15 cellular contexts compared by ENCODE assay signal in genomic region chr20:34510575-34510974, GRCh38. TPM values are rescaled to one million over a fixed set of nuclear protein-coding genes. Genes with fewer than 3 reads are reported as not detected.
A peak's percentile ranks its signal among the peaks of the same experiment; 100 is the strongest.
DNase-seq lines count a peak whose midpoint lies in the region; ATAC-seq and TF ChIP-seq lines count a peak whose summit lies in the region.
"Had no signal": no experiment of that assay in that cellular context is flagged by ENCODE, and none has a peak within 500 bp of the region (broad histone marks: within the 10 kb centered on the region; RNA-seq: fewer than 3 reads in every experiment).

No MANE protein-coding gene starts in this region.

- H3K27me3 ChIP-seq in CD4-positive, alpha-beta memory T cell (ENCODE audit: insufficient read depth, low read length), result no peaks in the 10 kb centered on the region

- H3K27ac Mint-ChIP-seq in CD4-positive, alpha-beta memory T cell, result peak overlapping the region in 4 of 7 donors; percentile 42 to 58 (median 50)
- H3K27ac Mint-ChIP-seq in WTC11 (no peak overlapping the region), immature natural killer cell (peak overlapping the region in 5 of 6 donors; percentile 24 to 68 (median 37)), progenitor cell of endocrine pancreas (peak overlapping the region; percentile 93)
- H3K27ac Mint-ChIP-seq in activated CD4-positive, alpha-beta T cell treated with anti-CD3 and anti-CD28 coated beads for 36 hours, result no peak overlapping the region
- H3K27ac Mint-ChIP-seq: B cell had no signal

- TF ChIP-seq CTCF in WTC11 (IDR thresholded peaks at IDR 0.05) (no peak), progenitor cell of endocrine pancreas (IDR thresholded peaks at IDR 0.05; ENCODE audit: unreplicated experiment) (no peak), mucosa of descending colon (IDR thresholded peaks at IDR 0.05) (no peak)

- no peak for DNase-seq in CD4-positive, alpha-beta memory T cell
- DNase-seq in WTC11 (ENCODE audit: low spot score), result no peak
- no peak for DNase-seq in immature natural killer cell
- no peak for DNase-seq in progenitor cell of endocrine pancreas (ENCODE audit: low spot score, unreplicated experiment)
- DNase-seq in mucosa of descending colon, result no peak
- DNase-seq in activated CD4-positive, alpha-beta T cell treated with anti-CD3 and anti-CD28 coated beads for 36 hours, result no peak
- DNase-seq in stimulated activated CD4-positive, alpha-beta T cell treated with anti-CD3 and anti-CD28 coated beads, Interleukin-4, amount 100 ng/mL, for 24 hours, result no peak
- DNase-seq: C1 segment of cervical spinal cord; Caco-2; CD8-positive, alpha-beta memory T cell; DND-41; GF-D8; HCEC 1CT had no signal

- ATAC-seq in WTC11 (no peak), mucosa of descending colon (no peak)
- no peak for ATAC-seq in activated CD4-positive, alpha-beta T cell treated with anti-CD3 and anti-CD28 coated beads for 36 hours

- H3K9me3 ChIP-seq in CD4-positive, alpha-beta memory T cell (ENCODE audit: control insufficient read depth in 1 of 2, low read length in 2 of 2), result no peaks in the 10 kb centered on the region
- H3K9me3 ChIP-seq in mucosa of descending colon, result no peaks in the 10 kb centered on the region
- H3K9me3 ChIP-seq: Caco-2 had no signal

- H3K4me1 ChIP-seq in CD4-positive, alpha-beta memory T cell (ENCODE audit: insufficient read depth, low read length), result peaks cover 14% of the 10 kb centered on the region
- H3K4me1 ChIP-seq in mucosa of descending colon (ENCODE audit: low read depth), result peaks cover 4% of the 10 kb centered on the region

- intact Hi-C loops in CD4-positive, alpha-beta memory T cell (cut with micrococcal nuclease), result no loop called here
- intact Hi-C loops in mucosa of descending colon (cut with DNase I, micrococcal nuclease), result no loop called here
- intact Hi-C loops in activated CD4-positive, alpha-beta T cell treated with anti-CD3 and anti-CD28 coated beads for 36 hours (cut with DNase I, micrococcal nuclease), result no loop called here

- no peak overlapping the region for H3K27ac ChIP-seq in CD4-positive, alpha-beta memory T cell (ENCODE audit: low read depth, low read length)
- H3K27ac ChIP-seq: HL-60 had no signal

- no peaks in the 10 kb centered on the region for H3K9me3 Mint-ChIP-seq in CD4-positive, alpha-beta memory T cell
- H3K9me3 Mint-ChIP-seq in WTC11 (no peaks in the 10 kb centered on the region), immature natural killer cell (no peaks in the 10 kb centered on the region), progenitor cell of endocrine pancreas (ENCODE audit: low read depth) (no peaks in the 10 kb centered on the region)
- H3K9me3 Mint-ChIP-seq in activated CD4-positive, alpha-beta T cell treated with anti-CD3 and anti-CD28 coated beads for 36 hours (ENCODE audit: low read depth), result no peaks in the 10 kb centered on the region
- H3K9me3 Mint-ChIP-seq: CD8-positive, alpha-beta memory T cell had no signal

- POLR2A ChIA-PET in CD4-positive, alpha-beta memory T cell (lab: Charles Lee; ENCODE audit: partially characterized antibody), result no interaction called here
- POLR2A ChIA-PET in WTC11 (lab: Charles Lee), result interaction anchor here (0.5 kb wide), 1 partner anchor 102 kb away, joined by 5 read pairs; no protein-coding TSS in a partner anchor
- POLR2A ChIA-PET in activated CD4-positive, alpha-beta T cell treated with anti-CD3 and anti-CD28 coated beads for 36 hours (lab: Charles Lee), result no interaction called here

- no peak overlapping the region for H3K4me3 ChIP-seq in CD4-positive, alpha-beta memory T cell (ENCODE audit: low read length in 2 of 2)
- H3K4me3 ChIP-seq in mucosa of descending colon, result no peak overlapping the region

- H3K4me3 Mint-ChIP-seq in CD4-positive, alpha-beta memory T cell, result no peak overlapping the region
- H3K4me3 Mint-ChIP-seq in WTC11 (no peak overlapping the region), immature natural killer cell (no peak overlapping the region), progenitor cell of endocrine pancreas (ENCODE audit: low read depth) (no peak overlapping the region)
- no peak overlapping the region for H3K4me3 Mint-ChIP-seq in activated CD4-positive, alpha-beta T cell treated with anti-CD3 and anti-CD28 coated beads for 36 hours
- H3K4me3 Mint-ChIP-seq: B cell; CD8-positive, alpha-beta memory T cell had no signal

- peaks cover 15 to 37% (median 26%) of the 10 kb centered on the region in 4 donors for H3K4me1 Mint-ChIP-seq in CD4-positive, alpha-beta memory T cell
- H3K4me1 Mint-ChIP-seq in WTC11 (peaks cover 11% of the 10 kb centered on the region), immature natural killer cell (peaks cover 16 to 53% of the 10 kb centered on the region in 2 donors), progenitor cell of endocrine pancreas (ENCODE audit: low read depth) (peaks cover 33% of the 10 kb centered on the region)
- peaks cover 13% of the 10 kb centered on the region for H3K4me1 Mint-ChIP-seq in activated CD4-positive, alpha-beta T cell treated with anti-CD3 and anti-CD28 coated beads for 36 hours

- peaks cover 3 to 41% of the 10 kb centered on the region in 2 donors for H3K36me3 Mint-ChIP-seq in CD4-positive, alpha-beta memory T cell
- H3K36me3 Mint-ChIP-seq in WTC11 (peaks cover 11% of the 10 kb centered on the region), immature natural killer cell (peaks cover 4 to 19% (median 11%) of the 10 kb centered on the region in 3 donors), progenitor cell of endocrine pancreas (ENCODE audit: insufficient read depth) (peaks cover 24% of the 10 kb centered on the region)
- H3K36me3 Mint-ChIP-seq in activated CD4-positive, alpha-beta T cell treated with anti-CD3 and anti-CD28 coated beads for 36 hours (ENCODE audit: low read depth), result peaks cover 6% of the 10 kb centered on the region

- CTCF ChIA-PET in CD4-positive, alpha-beta memory T cell (lab: Charles Lee; ENCODE audit: partially characterized antibody), result no interaction called here
- CTCF ChIA-PET in WTC11 (lab: Charles Lee), result interaction anchor here (2.3 kb wide), 1 partner anchor 198 kb away, joined by 8 read pairs; no protein-coding TSS in a partner anchor
- CTCF ChIA-PET in activated CD4-positive, alpha-beta T cell treated with anti-CD3 and anti-CD28 coated beads for 36 hours (lab: Charles Lee), result interaction anchor here (0.7 to 1.0 kb wide), 3 partner anchors 208 to 1066 kb away, joined by 3 to 4 read pairs (median 3); partner anchors contain the start of gene AHCY

- no peaks in the 10 kb centered on the region for H3K27me3 Mint-ChIP-seq in CD4-positive, alpha-beta memory T cell
- H3K27me3 Mint-ChIP-seq in WTC11 (ENCODE audit: low read depth) (no peaks in the 10 kb centered on the region), immature natural killer cell (ENCODE audit: low read depth in 3 of 3) (peaks cover 1 to 11% (median 6%) of the 10 kb centered on the region in 3 donors), progenitor cell of endocrine pancreas (no peaks in the 10 kb centered on the region)
- no peaks in the 10 kb centered on the region for H3K27me3 Mint-ChIP-seq in activated CD4-positive, alpha-beta T cell treated with anti-CD3 and anti-CD28 coated beads for 36 hours
- H3K27me3 Mint-ChIP-seq: B cell; CD8-positive, alpha-beta memory T cell had no signal

- H3K36me3 ChIP-seq in CD4-positive, alpha-beta memory T cell (ENCODE audit: insufficient read depth, low read length), result peaks cover 5% of the 10 kb centered on the region
- no peaks in the 10 kb centered on the region for H3K36me3 ChIP-seq in mucosa of descending colon (ENCODE audit: low read depth)

TF ChIP-seq in WTC11, 78 proteins besides CTCF, POLR2A, EP300 and RAD21:
- no peak for TF ChIP-seq FOXP4 (CRISPR knock-in tag; IDR thresholded peaks at IDR 0.05)
- 0 out of 2 replicates have a peak, but pooled peaks have one; percentile 34 for TF ChIP-seq ZNF121 (CRISPR knock-in tag; IDR thresholded peaks at IDR 0.05)
- TF ChIP-seq PREB (CRISPR knock-in tag; IDR thresholded peaks at IDR 0.05; ENCODE audit: borderline replicate concordance), result no peak

RNA-seq across cellular contexts. Expression of gene DYNLRB1, which starts 5.6 kb away (rescaled TPM):
- total RNA-seq in CD4-positive, alpha-beta memory T cell, result 10 to 100 TPM; 75.5 to 81.0 TPM
- 100 to 1,000 TPM; 237 to 311 TPM for polyA plus RNA-seq in CD4-positive, alpha-beta memory T cell
- 99.3 to 126 TPM (median 115 TPM) in 3 replicates for total RNA-seq in WTC11 (2021)
- 100 to 1,000 TPM; 238 to 307 (median 242) TPM for polyA plus RNA-seq in immature natural killer cell
- 185 and 208 TPM in 2 replicates for total RNA-seq in progenitor cell of endocrine pancreas
- total RNA-seq in mucosa of descending colon, result 100 to 1,000 TPM; 110 to 137 (median 119) TPM
- 100 to 1,000 TPM in 1 of 2 experiments, 10 to 100 TPM in 1; 83.5 to 122 TPM for total RNA-seq in activated CD4-positive, alpha-beta T cell treated with anti-CD3 and anti-CD28 coated beads for 36 hours

RNA-seq across cellular contexts. Expression of gene MAP1LC3A, which starts 47.9 kb away (rescaled TPM):
- 1 to 10 TPM; 2.1 to 2.8 TPM for total RNA-seq in CD4-positive, alpha-beta memory T cell
- 1 to 10 TPM; 3.7 to 7.9 TPM for polyA plus RNA-seq in CD4-positive, alpha-beta memory T cell
- 7.5 to 12.1 TPM (median 11.3 TPM) in 3 replicates for total RNA-seq in WTC11 (2021)
- polyA plus RNA-seq in immature natural killer cell, result 1 to 10 TPM in 2 of 3 donors, under 1 TPM in 1; 0.74 to 4.2 (median 3.1) TPM
- 43.8 and 52.8 TPM in 2 replicates for total RNA-seq in progenitor cell of endocrine pancreas
- total RNA-seq in mucosa of descending colon, result 10 to 100 TPM; 30.6 to 61.6 (median 47.8) TPM
- 1 to 10 TPM; 2.5 to 2.7 TPM for total RNA-seq in activated CD4-positive, alpha-beta T cell treated with anti-CD3 and anti-CD28 coated beads for 36 hours

Comparison
In these comparisons a context has a peak if more than half of its experiments do, and no peak if none do; other contexts are left out.
1. H3K27ac Mint-ChIP-seq: peak in CD4-positive, alpha-beta memory T cell (4 of 7), immature natural killer cell (5 of 6) and progenitor cell of endocrine pancreas (single experiment); none in WTC11 (single experiment) and activated CD4-positive, alpha-beta T cell treated with anti-CD3 and anti-CD28 coated beads for 36 hours (single experiment).